In the genomic region with DNA sequence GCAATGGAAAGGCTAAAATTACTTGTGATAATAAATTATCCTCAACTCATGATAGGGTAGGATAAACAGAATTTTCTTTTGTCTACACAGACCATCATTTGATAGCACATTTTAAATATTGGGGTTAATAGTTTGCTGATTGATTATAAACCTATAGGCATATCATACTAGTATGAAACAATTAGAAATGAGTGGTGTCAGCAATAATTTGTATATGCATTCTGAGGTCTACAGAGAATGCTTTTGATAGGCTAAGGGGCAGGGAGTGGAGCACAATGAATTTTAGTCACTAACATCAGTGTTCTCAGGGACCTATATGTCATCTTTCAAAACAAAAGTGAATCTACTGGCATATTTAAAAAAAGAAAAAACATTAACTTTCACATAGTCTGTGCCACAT, we compare ENCODE assay signal across 2 cellular contexts.
TF ChIP-seq lines count a peak whose summit lies in the region.

No MANE protein-coding gene starts in this region.

TF ChIP-seq in HepG2, 621 proteins besides CTCF, POLR2A, EP300 and RAD21:
- TF ChIP-seq MAFK (conservative IDR thresholded peaks at IDR 0.05 in 1 of 2, IDR thresholded peaks at IDR 0.05 in 1 of 2; ENCODE audit: low read length in 2 of 2): peak; percentile 68 to 82; a peak in 3 of 4 replicates
- TF ChIP-seq, protein P1, sequence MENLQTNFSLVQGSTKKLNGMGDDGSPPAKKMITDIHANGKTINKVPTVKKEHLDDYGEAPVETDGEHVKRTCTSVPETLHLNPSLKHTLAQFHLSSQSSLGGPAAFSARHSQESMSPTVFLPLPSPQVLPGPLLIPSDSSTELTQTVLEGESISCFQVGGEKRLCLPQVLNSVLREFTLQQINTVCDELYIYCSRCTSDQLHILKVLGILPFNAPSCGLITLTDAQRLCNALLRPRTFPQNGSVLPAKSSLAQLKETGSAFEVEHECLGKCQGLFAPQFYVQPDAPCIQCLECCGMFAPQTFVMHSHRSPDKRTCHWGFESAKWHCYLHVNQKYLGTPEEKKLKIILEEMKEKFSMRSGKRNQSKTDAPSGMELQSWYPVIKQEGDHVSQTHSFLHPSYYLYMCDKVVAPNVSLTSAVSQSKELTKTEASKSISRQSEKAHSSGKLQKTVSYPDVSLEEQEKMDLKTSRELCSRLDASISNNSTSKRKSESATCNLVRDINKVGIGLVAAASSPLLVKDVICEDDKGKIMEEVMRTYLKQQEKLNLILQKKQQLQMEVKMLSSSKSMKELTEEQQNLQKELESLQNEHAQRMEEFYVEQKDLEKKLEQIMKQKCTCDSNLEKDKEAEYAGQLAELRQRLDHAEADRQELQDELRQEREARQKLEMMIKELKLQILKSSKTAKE (CRISPR knock-in tag; IDR thresholded peaks at IDR 0.05; ENCODE audit: borderline replicate concordance): no peak
- TF ChIP-seq ATRX (CRISPR knock-in tag; IDR thresholded peaks at IDR 0.05; ENCODE audit: borderline replicate concordance): no peak
- no peak for TF ChIP-seq ZNF776 (CRISPR knock-in tag; IDR thresholded peaks at IDR 0.05)
- no peak for TF ChIP-seq TARDBP (CRISPR knock-in tag; IDR thresholded peaks at IDR 0.05)
- no peak for TF ChIP-seq REPIN1 (CRISPR knock-in tag; IDR thresholded peaks at IDR 0.05; ENCODE audit: borderline replicate concordance, low read depth)
- TF ChIP-seq, protein P2, sequence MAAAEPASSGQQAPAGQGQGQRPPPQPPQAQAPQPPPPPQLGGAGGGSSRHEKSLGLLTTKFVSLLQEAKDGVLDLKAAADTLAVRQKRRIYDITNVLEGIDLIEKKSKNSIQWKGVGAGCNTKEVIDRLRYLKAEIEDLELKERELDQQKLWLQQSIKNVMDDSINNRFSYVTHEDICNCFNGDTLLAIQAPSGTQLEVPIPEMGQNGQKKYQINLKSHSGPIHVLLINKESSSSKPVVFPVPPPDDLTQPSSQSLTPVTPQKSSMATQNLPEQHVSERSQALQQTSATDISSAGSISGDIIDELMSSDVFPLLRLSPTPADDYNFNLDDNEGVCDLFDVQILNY (CRISPR knock-in tag; conservative IDR thresholded peaks at IDR 0.05): no peak
- no peak for TF ChIP-seq HIVEP1 (CRISPR knock-in tag; IDR thresholded peaks at IDR 0.05)
- no peak for TF ChIP-seq ZNF749 (CRISPR knock-in tag; IDR thresholded peaks at IDR 0.05; ENCODE audit: borderline replicate concordance)
- TF ChIP-seq MBNL3 (CRISPR knock-in tag; conservative IDR thresholded peaks at IDR 0.05): no peak
- no peak for TF ChIP-seq ADNP (CRISPR knock-in tag; IDR thresholded peaks at IDR 0.05)
- TF ChIP-seq ZNF558 (CRISPR knock-in tag; IDR thresholded peaks at IDR 0.05; ENCODE audit: borderline replicate concordance): no peak
- TF ChIP-seq MAFF (IDR thresholded peaks at IDR 0.05; ENCODE audit: low read depth, low read length): peak; percentile 76

TF ChIP-seq in IMR-90, 13 proteins besides CTCF, POLR2A, EP300 and RAD21:
- TF ChIP-seq BHLHE40 (IDR thresholded peaks at IDR 0.05; ENCODE audit: low read depth, low read length): no peak
- peak; percentile 73 for TF ChIP-seq MAFK (IDR thresholded peaks at IDR 0.05; ENCODE audit: low read depth, low read length)
TF ChIP-seq in IMR-90: peak in this region for 1.
